4 cellular contexts compared by ENCODE assay signal in the genomic region with DNA sequence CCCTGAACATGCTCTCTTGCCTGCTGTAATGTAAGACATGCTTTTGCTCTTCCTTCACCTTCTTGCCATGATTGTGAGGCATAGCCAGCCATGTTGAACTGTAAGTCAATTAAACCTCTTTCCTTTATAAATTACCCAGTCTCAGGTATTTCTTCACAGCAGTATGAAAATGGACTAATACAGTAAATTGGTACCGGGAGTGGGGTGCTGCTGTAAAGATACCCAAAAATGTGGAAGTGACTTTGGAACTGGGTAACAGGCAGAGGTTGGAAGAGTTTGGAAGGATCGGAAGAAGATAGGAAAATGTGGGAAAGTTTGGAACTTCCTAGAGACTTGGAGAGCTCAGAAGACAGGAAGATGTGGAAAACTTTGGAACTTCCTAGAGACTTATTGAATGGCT. TPM values are rescaled to one million over a fixed set of nuclear protein-coding genes. Genes with fewer than 3 reads are reported as not detected.
"Had no signal": no experiment of that assay in that cellular context is flagged by ENCODE, and none has a peak within 500 bp of the region (broad histone marks: within the 10 kb centered on the region; RNA-seq: fewer than 3 reads in every experiment).

No MANE protein-coding gene starts in this region.

RNA-seq across cellular contexts. Expression of a gene that starts 49.1 kb away (rescaled TPM):
- total RNA-seq: LHCN-M2, M059J, MCF 10A, NCI-H460 had no signal
